Comparison of ENCODE assay signal across 8 cellular contexts in genomic region chr20:2840138-2840966, GRCh38. TPM values are rescaled to one million over a fixed set of nuclear protein-coding genes. Genes with fewer than 3 reads are reported as not detected.
A peak's percentile ranks its signal among the peaks of the same experiment; 100 is the strongest.
DNase-seq lines count a peak whose midpoint lies in the region; ATAC-seq and TF ChIP-seq lines count a peak whose summit lies in the region.

PCED1A (minus strand) TSS chr20:2840655; CDS start chr20:2839912, 743 bp downstream.
VPS16 (plus strand) TSS chr20:2840745; CDS start chr20:2840775, 30 bp downstream.

- no peaks in the 10 kb centered on the region for H3K36me3 ChIP-seq in CD8-positive, alpha-beta memory T cell (ENCODE audit: insufficient read depth, low read length)
- peaks cover 39% of the 10 kb centered on the region for H3K36me3 ChIP-seq in NT2/D1 (ENCODE audit: insufficient read depth, insufficient read length, low read length)

- H3K4me1 Mint-ChIP-seq in CD8-positive, alpha-beta memory T cell = peaks cover 33 to 59% (median 40%) of the 10 kb centered on the region in 3 donors
- peaks cover 21% of the 10 kb centered on the region for H3K4me1 Mint-ChIP-seq in endothelial cell (ENCODE audit: unreplicated experiment)

- peaks cover 0 to 25% (median 9%) of the 10 kb centered on the region in 3 donors for H3K36me3 Mint-ChIP-seq in CD8-positive, alpha-beta memory T cell
- peaks cover 24% of the 10 kb centered on the region for H3K36me3 Mint-ChIP-seq in endothelial cell (ENCODE audit: low read depth, unreplicated experiment)

- peak; percentile 99 for ATAC-seq in GM19455 (IDR thresholded peaks at IDR 0.05; ENCODE audit: unreplicated experiment)

- H3K9me3 ChIP-seq in CD8-positive, alpha-beta memory T cell (ENCODE audit: low read length) = no peaks in the 10 kb centered on the region
- no peaks in the 10 kb centered on the region for H3K9me3 ChIP-seq in NT2/D1 (ENCODE audit: insufficient read depth, low read length)

- POLR2A ChIA-PET in CD8-positive, alpha-beta memory T cell (lab: Charles Lee) = interaction anchor here (0.5 to 1.9 kb wide), 9 partner anchors 14 to 256 kb away, joined by 3 to 8 read pairs (median 3); partner anchors contain the start of genes IDH3B and PTPRA

- peak within 1 kb of the TSS; percentile 85 for H3K27ac ChIP-seq in CD8-positive, alpha-beta memory T cell (ENCODE audit: low read depth, low read length)
- H3K27ac ChIP-seq in HL-60 (replicated peaks) = peak within 1 kb of the TSS; percentile 87

- peak within 1 kb of the TSS; percentile 87 for H3K4me3 ChIP-seq in CD8-positive, alpha-beta memory T cell (ENCODE audit: low read length)
- peak within 1 kb of the TSS; percentile 83 for H3K4me3 ChIP-seq in HL-60 (replicated peaks; ENCODE audit: insufficient read depth, low read length)
- peak within 1 kb of the TSS; percentile 67 for H3K4me3 ChIP-seq in NT2/D1 (ENCODE audit: insufficient read length, low read depth)

- peak within 1 kb of the TSS; percentile 82 for H3K9ac ChIP-seq in NT2/D1 (ENCODE audit: insufficient read length, low read depth)

- H3K27ac Mint-ChIP-seq in CD8-positive, alpha-beta memory T cell = peak within 1 kb of the TSS; percentile 84 to 95 (median 89)
- H3K27ac Mint-ChIP-seq in endothelial cell (ENCODE audit: unreplicated experiment) = peak within 1 kb of the TSS; percentile 79

- peak; percentile 82 to 92 (median 85) for DNase-seq in CD8-positive, alpha-beta memory T cell
- DNase-seq in HL-60 (ENCODE audit: low read depth in 1 of 2, low spot score in 1 of 2) (peak; percentile 81 to 86), NT2/D1 (ENCODE audit: low read depth, low spot score) (peak; percentile 76), endothelial cell (ENCODE audit: low spot score) (peak; percentile 88), midbrain (lab: John Stamatoyannopoulos, UW) (peak; percentile 90)
- DNase-seq in activated CD8-positive, alpha-beta memory T cell treated with anti-CD3 and anti-CD28 coated beads, Interleukin-2, amount 50 U/mL, for 1 hour (ENCODE audit: extremely low read depth) = peak; percentile 59
- peak; percentile 78 for DNase-seq in stimulated activated CD8-positive, alpha-beta memory T cell treated with anti-CD3 and anti-CD28 coated beads, Interleukin-2, amount 100 ng/mL, for 1 hour (ENCODE audit: low read depth in 2 of 2)

- CTCF ChIA-PET in CD8-positive, alpha-beta memory T cell (lab: Charles Lee) = interaction anchor here (0.8 to 1.8 kb wide), 6 partner anchors 9 to 187 kb away, joined by 3 to 5 read pairs (median 3); partner anchors contain the start of gene NOP56

- H3K27me3 Mint-ChIP-seq in CD8-positive, alpha-beta memory T cell = no peaks in the 10 kb centered on the region
- H3K27me3 Mint-ChIP-seq in endothelial cell (ENCODE audit: unreplicated experiment) = peaks cover 18% of the 10 kb centered on the region

- no peaks in the 10 kb centered on the region for H3K9me3 Mint-ChIP-seq in CD8-positive, alpha-beta memory T cell
- no peaks in the 10 kb centered on the region for H3K9me3 Mint-ChIP-seq in endothelial cell (ENCODE audit: unreplicated experiment)

- TF ChIP-seq CTCF in HL-60 (IDR thresholded peaks at IDR 0.05; ENCODE audit: insufficient read depth, low read length) (no peak), endothelial cell (IDR thresholded peaks at IDR 0.05; ENCODE audit: unreplicated experiment) (no peak)

- peaks cover 23% of the 10 kb centered on the region for H3K4me1 ChIP-seq in CD8-positive, alpha-beta memory T cell (ENCODE audit: insufficient read depth, low read length)
- H3K4me1 ChIP-seq in NT2/D1 (ENCODE audit: insufficient read depth, insufficient read length) = peaks cover 5% of the 10 kb centered on the region

- H3K27me3 ChIP-seq in CD8-positive, alpha-beta memory T cell (ENCODE audit: insufficient read depth, low read length, poor library complexity, severe bottlenecking) = no peaks in the 10 kb centered on the region
- H3K27me3 ChIP-seq in HL-60 (ENCODE audit: insufficient read depth, poor library complexity, severe bottlenecking) (no peaks in the 10 kb centered on the region), NT2/D1 (ENCODE audit: insufficient read depth, insufficient read length) (no peaks in the 10 kb centered on the region)

- peak within 1 kb of the TSS; percentile 86 to 95 (median 89) for H3K4me3 Mint-ChIP-seq in CD8-positive, alpha-beta memory T cell
- H3K4me3 Mint-ChIP-seq in endothelial cell (ENCODE audit: unreplicated experiment) = peak within 1 kb of the TSS; percentile 94

RNA-seq across cellular contexts. Expression of gene PCED1A, which starts in this region (rescaled TPM):
- 10 to 100 TPM; 30.8 to 34.0 TPM for total RNA-seq in CD8-positive, alpha-beta memory T cell
- polyA plus RNA-seq in CD8-positive, alpha-beta memory T cell = 20.2 TPM
- total RNA-seq in endothelial cell (ENCODE audit: unreplicated experiment) = 30.9 TPM

RNA-seq across cellular contexts. Expression of gene VPS16, which starts in this region (rescaled TPM):
- total RNA-seq in CD8-positive, alpha-beta memory T cell = 10 to 100 TPM; 47.8 to 49.1 TPM
- polyA plus RNA-seq in CD8-positive, alpha-beta memory T cell = 40.1 TPM
- total RNA-seq in endothelial cell (ENCODE audit: unreplicated experiment) = 43.3 TPM

Comparison
In these comparisons a context has a peak if more than half of its experiments do, and no peak if none do; other contexts are left out.
1. Peak in every context shown above with its lines: DNase-seq, ATAC-seq, H3K4me3 ChIP-seq and H3K27ac ChIP-seq.